ENCODE assay signal across 21 cellular contexts in genomic region chr16:16167927-16168326, GRCh38. TPM values are rescaled to one million over a fixed set of nuclear protein-coding genes. Genes with fewer than 3 reads are reported as not detected.
DNase-seq lines count a peak whose midpoint lies in the region; ATAC-seq, FAIRE-seq and TF ChIP-seq lines count a peak whose summit lies in the region.
"Had no signal": no experiment of that assay in that cellular context is flagged by ENCODE, and none has a peak within 500 bp of the region (broad histone marks: within the 10 kb centered on the region; RNA-seq: fewer than 3 reads in every experiment).

No MANE protein-coding gene starts in this region.

- H2AK5ac ChIP-seq in H1 (ENCODE audit: low read depth, low read length), result no peak overlapping the region

- H4K20me1 ChIP-seq in HCT116 (ENCODE audit: insufficient read depth), result no peaks in the 10 kb centered on the region
- no peaks in the 10 kb centered on the region for H4K20me1 ChIP-seq in OCI-LY7 (ENCODE audit: insufficient read depth, low read length)
- no peaks in the 10 kb centered on the region for H4K20me1 ChIP-seq in H1 (replicated peaks in 1 of 2; ENCODE audit: control insufficient read depth in 1 of 2, insufficient read depth in 2 of 2, low read length in 2 of 2)

- intact Hi-C loops in HCT116 (cut with micrococcal nuclease) (no loop called here), OCI-LY7 (cut with micrococcal nuclease; ENCODE audit: unreplicated experiment) (no loop called here), upper lobe of right lung (cut with DNase I) (no loop called here)

- H3K36me3 ChIP-seq in HCT116 (ENCODE audit: control insufficient read depth in 1 of 2, insufficient read depth in 2 of 2, low read length in 2 of 2), result no peaks in the 10 kb centered on the region
- no peaks in the 10 kb centered on the region for H3K36me3 ChIP-seq in OCI-LY7 (ENCODE audit: insufficient read depth, low read length)
- H3K36me3 ChIP-seq in H1 (ENCODE audit: control insufficient read depth in 2 of 4, insufficient read depth in 4 of 4, low read length in 3 of 4), result no peaks in the 10 kb centered on the region
- H3K36me3 ChIP-seq in upper lobe of right lung, result peaks cover 46% of the 10 kb centered on the region
- H3K36me3 ChIP-seq: BE2C, HAP-1 had no signal

- BruUV-seq in HCT116 (replicated peaks; lab: Mats Ljungman, UMichigan) (no TSS peak), OCI-LY7 (replicated peaks; lab: Mats Ljungman, UMichigan) (no TSS peak)

- no peaks in the 10 kb centered on the region for H3K9me3 Mint-ChIP-seq in activated naive CD8-positive, alpha-beta T cell treated with anti-CD3 and anti-CD28 coated beads, Interleukin-2, amount 50 U/mL, for 24 hours
- H3K9me3 Mint-ChIP-seq: HFFc6 had no signal

- CTCF ChIA-PET in HCT116 (lab: Charles Lee), result no interaction called here
- CTCF ChIA-PET in OCI-LY7 (lab: Charles Lee; ENCODE audit: unreplicated experiment), result no interaction called here
- CTCF ChIA-PET in H1 (lab: Charles Lee; ENCODE audit: partially characterized antibody), result interaction anchor here (0.6 to 1.2 kb wide), 5 partner anchors 10 to 19 kb away, joined by 3 to 5 read pairs (median 4); no protein-coding TSS in a partner anchor

- no peak overlapping the region for H2BK20ac ChIP-seq in H1 (ENCODE audit: low read length)

- no peaks in the 10 kb centered on the region for H3K79me1 ChIP-seq in H1 (ENCODE audit: low read depth, low read length)

- no peak for TF ChIP-seq POLR2A in HCT116 (IDR thresholded peaks at IDR 0.05; ENCODE audit: borderline replicate concordance, extremely low read depth, insufficient read depth, insufficient read length)
- TF ChIP-seq POLR2A in H1 (IDR thresholded peaks at IDR 0.05; ENCODE audit: control extremely low read depth in 1 of 2, low read depth in 2 of 2, low read length in 2 of 2), result no peak

- H2BK120ac ChIP-seq in H1 (replicated peaks; ENCODE audit: low read depth, low read length), result no peak overlapping the region

- H3K36me3 Mint-ChIP-seq in activated naive CD8-positive, alpha-beta T cell treated with anti-CD3 and anti-CD28 coated beads, Interleukin-2, amount 50 U/mL, for 24 hours (ENCODE audit: low read depth), result no peaks in the 10 kb centered on the region
- H3K36me3 Mint-ChIP-seq: CD4-positive, alpha-beta memory T cell had no signal

- H2BK12ac ChIP-seq in H1 (ENCODE audit: low read depth, low read length), result no peak overlapping the region

- RAD21 ChIA-PET in HCT116 (lab: Charles Lee; ENCODE audit: low non-redundant PET in 1 of 2, low total read pairs in 2 of 2, uncharacterized antibody in 2 of 2, unreplicated experiment in 2 of 2), result no interaction called here

- no peaks in the 10 kb centered on the region for H3K79me2 ChIP-seq in HCT116 (ENCODE audit: insufficient read depth, low read length)
- no peaks in the 10 kb centered on the region for H3K79me2 ChIP-seq in OCI-LY7 (ENCODE audit: insufficient read depth, low read depth, low read length)
- H3K79me2 ChIP-seq in H1 (ENCODE audit: control insufficient read depth in 1 of 2, insufficient read depth in 2 of 2, low read length in 2 of 2), result no peaks in the 10 kb centered on the region

- H3K4me3 ChIP-seq in HCT116 (replicated peaks in 1 of 2; ENCODE audit: low read depth in 1 of 2, low read length in 2 of 2) (no peak overlapping the region), OCI-LY7 (ENCODE audit: low read depth, low read length, poor library complexity, severe bottlenecking) (no peak overlapping the region), H1 (ENCODE audit: extremely low read depth in 1 of 4, insufficient read depth in 2 of 4, low read depth in 3 of 4, low read length in 4 of 4) (no peak overlapping the region), upper lobe of right lung (no peak overlapping the region)
- H3K4me3 ChIP-seq: A549, HAP-1 had no signal

- 76% methylated on average over 11 of the region's 11 CpGs; no CpG with 5 or more reads in 1 of the 2 experiments for WGBS in H1 (ENCODE audit: extremely low coverage in 1 of 2, insufficient coverage in 1 of 2, insufficient read length in 1 of 2, insufficient replicate concordance in 2 of 2, low coverage in 1 of 2, low lambda C conversion rate in 2 of 2, missing lambda C conversion rate in 1 of 2), 2 experiments

- no peaks in the 10 kb centered on the region for H3K4me1 ChIP-seq in HCT116 (ENCODE audit: control insufficient read depth in 1 of 2, insufficient read depth in 2 of 2, low read length in 2 of 2)
- H3K4me1 ChIP-seq in OCI-LY7 (ENCODE audit: insufficient read depth, low read length, poor library complexity, severe bottlenecking), result no peaks in the 10 kb centered on the region
- H3K4me1 ChIP-seq in H1 (replicated peaks in 1 of 4; ENCODE audit: control insufficient read depth in 3 of 4, insufficient read depth in 4 of 4, low read length in 3 of 4), result no peaks in the 10 kb centered on the region
- no peaks in the 10 kb centered on the region for H3K4me1 ChIP-seq in upper lobe of right lung
- H3K4me1 ChIP-seq: A549, BE2C, HAP-1 had no signal

- no peak overlapping the region for H4K91ac ChIP-seq in H1 (replicated peaks; ENCODE audit: insufficient read length, low read length)

- no peak overlapping the region for H3K4me2 ChIP-seq in HCT116 (ENCODE audit: low read length)
- no peak overlapping the region for H3K4me2 ChIP-seq in OCI-LY7 (ENCODE audit: low read length)
- H3K4me2 ChIP-seq in H1 (ENCODE audit: insufficient read depth in 1 of 2, low read depth in 2 of 2, low read length in 2 of 2), result no peak overlapping the region
- H3K4me2 ChIP-seq: A549 had no signal

- POLR2A ChIA-PET in HCT116 (lab: Charles Lee) (no interaction called here), OCI-LY7 (lab: Charles Lee) (no interaction called here), H1 (lab: Charles Lee; ENCODE audit: partially characterized antibody) (no interaction called here)

- H4K5ac ChIP-seq in H1 (ENCODE audit: insufficient read length, low read depth, low read length), result no peak overlapping the region

- H2BK5ac ChIP-seq in H1 (ENCODE audit: low read depth, low read length), result no peak overlapping the region

- TF ChIP-seq CTCF in HCT116 (IDR thresholded peaks at IDR 0.05 in 2 of 3, conservative IDR thresholded peaks at IDR 0.05 in 1 of 3; ENCODE audit: borderline replicate concordance in 1 of 3, insufficient read depth in 1 of 3, low read depth in 2 of 3, low read length in 2 of 3), result 0 out of 6 replicates have a peak, but pooled peaks of 1 of the 3 experiments have one; percentile 7
- peak; percentile 46 for TF ChIP-seq CTCF in OCI-LY7 (conservative IDR thresholded peaks at IDR 0.05; ENCODE audit: low read length)
- TF ChIP-seq CTCF in H1 (IDR thresholded peaks at IDR 0.05; ENCODE audit: control extremely low read depth in 1 of 3, insufficient read depth in 1 of 3, low read depth in 1 of 3, low read length in 3 of 3), result peak in 1 of 3 experiments; percentile 29; a peak in 1 of 4 replicates
- no peak for TF ChIP-seq CTCF in upper lobe of right lung (IDR thresholded peaks at IDR 0.05)

- H3K27ac ChIP-seq in HCT116 (ENCODE audit: low read depth, low read length) (no peak overlapping the region), OCI-LY7 (ENCODE audit: low read depth, low read length, poor library complexity, severe bottlenecking) (no peak overlapping the region), H1 (ENCODE audit: low read depth, low read length) (no peak overlapping the region), upper lobe of right lung (no peak overlapping the region)
- H3K27ac ChIP-seq: A549, C4-2B, HL-60 had no signal

- no peak overlapping the region for H3K9ac ChIP-seq in HCT116 (ENCODE audit: low read length)
- no peak overlapping the region for H3K9ac ChIP-seq in H1 (replicated peaks in 1 of 4; ENCODE audit: extremely low read depth in 1 of 4, low read depth in 3 of 4, low read length in 3 of 4)

- no peak overlapping the region for H3K4ac ChIP-seq in H1 (replicated peaks; ENCODE audit: insufficient read length, low read depth, low read length)

- ATAC-seq in HCT116, result peak; percentile 57; the same call in 1 of the 2 replicates
- ATAC-seq in upper lobe of right lung, result no peak
- no peak for ATAC-seq in GM18868 (IDR thresholded peaks at IDR 0.05; ENCODE audit: unreplicated experiment)
- ATAC-seq in activated naive CD8-positive, alpha-beta T cell treated with anti-CD3 and anti-CD28 coated beads, Interleukin-2, amount 50 U/mL, for 24 hours, result no peak
- ATAC-seq in HG03565 (IDR thresholded peaks at IDR 0.05; ENCODE audit: unreplicated experiment), result no peak
- ATAC-seq: A549 had no signal

- H3K14ac ChIP-seq in H1 (ENCODE audit: insufficient read length), result no peak overlapping the region

- H3K27me3 ChIP-seq in HCT116 (ENCODE audit: insufficient read depth, low read length) (no peaks in the 10 kb centered on the region), H1 (replicated peaks in 1 of 4; ENCODE audit: control insufficient read depth in 3 of 4, extremely low read depth in 1 of 4, insufficient read depth in 3 of 4, low read length in 3 of 4) (no peaks in the 10 kb centered on the region), upper lobe of right lung (no peaks in the 10 kb centered on the region)
- H3K27me3 ChIP-seq: BE2C had no signal

- H3K9me3 ChIP-seq in HCT116 (ENCODE audit: control insufficient read depth in 1 of 2, insufficient read depth in 1 of 2, low read depth in 1 of 2, low read length in 2 of 2) (no peaks in the 10 kb centered on the region), OCI-LY7 (ENCODE audit: low read length) (no peaks in the 10 kb centered on the region), H1 (ENCODE audit: insufficient read depth in 2 of 2, low read depth in 1 of 2, low read length in 1 of 2) (no peaks in the 10 kb centered on the region), upper lobe of right lung (no peaks in the 10 kb centered on the region)
- H3K9me3 ChIP-seq: A549, BE2C, HAP-1 had no signal

- peaks cover 4% of the 10 kb centered on the region for H3K27me3 Mint-ChIP-seq in activated naive CD8-positive, alpha-beta T cell treated with anti-CD3 and anti-CD28 coated beads, Interleukin-2, amount 50 U/mL, for 24 hours

- H3K4me3 Mint-ChIP-seq in activated naive CD8-positive, alpha-beta T cell treated with anti-CD3 and anti-CD28 coated beads, Interleukin-2, amount 50 U/mL, for 24 hours, result no peak overlapping the region
- H3K4me3 Mint-ChIP-seq: CD4-positive, alpha-beta memory T cell; HFFc6 had no signal

- TF ChIP-seq RAD21 in HCT116 (IDR thresholded peaks at IDR 0.05; ENCODE audit: low read depth) (no peak), H1 (IDR thresholded peaks at IDR 0.05 in 1 of 2, conservative IDR thresholded peaks at IDR 0.05 in 1 of 2; ENCODE audit: low read depth in 2 of 2, low read length in 2 of 2) (no peak)

- H3K27ac Mint-ChIP-seq in activated naive CD8-positive, alpha-beta T cell treated with anti-CD3 and anti-CD28 coated beads, Interleukin-2, amount 50 U/mL, for 24 hours, result no peak overlapping the region
- H3K27ac Mint-ChIP-seq: CD4-positive, alpha-beta memory T cell; HFFc6 had no signal

- H3K4me1 Mint-ChIP-seq in activated naive CD8-positive, alpha-beta T cell treated with anti-CD3 and anti-CD28 coated beads, Interleukin-2, amount 50 U/mL, for 24 hours, result no peaks in the 10 kb centered on the region
- H3K4me1 Mint-ChIP-seq: CD4-positive, alpha-beta memory T cell had no signal

- TF ChIP-seq EP300 in H1 (IDR thresholded peaks at IDR 0.05; ENCODE audit: borderline replicate concordance in 1 of 2, low read depth in 2 of 2, low read length in 2 of 2), result no peak

- peak overlapping the region; percentile 68; the same call in 1 of the 2 replicates for H4K8ac ChIP-seq in H1 (ENCODE audit: extremely low read depth, insufficient read depth, low read length)

- H3K9me2 ChIP-seq in HCT116 (ENCODE audit: insufficient read depth) (no peaks in the 10 kb centered on the region), OCI-LY7 (ENCODE audit: insufficient read depth, low read length) (no peaks in the 10 kb centered on the region)

- DNase-seq in HCT116 (ENCODE audit: low read depth, low spot score) (no peak), OCI-LY7 (ENCODE audit: low spot score) (no peak), H1 (ENCODE audit: low read depth in 1 of 2, low spot score in 2 of 2) (no peak), upper lobe of right lung (peak; percentile 38)
- no peak for DNase-seq in activated naive CD8-positive, alpha-beta T cell treated with anti-CD3 and anti-CD28 coated beads, Interleukin-2, amount 50 U/mL, for 24 hours
- DNase-seq: BE2C; CD4-positive, alpha-beta memory T cell; DMS153; DMS79 treated with DMSO at 0.1 percent for 48 hours; EL; HFFc6; KBM-7 had no signal

- H2BK15ac ChIP-seq in H1 (ENCODE audit: low read length), result no peak overlapping the region

- H3K23me2 ChIP-seq in H1 (ENCODE audit: low read depth, low read length), result peaks cover 9% of the 10 kb centered on the region; the same call in 1 of the 2 replicates

- no peak for FAIRE-seq in H1 (lab: Jason Lieb, UNC)
- FAIRE-seq: A549, D721Med, G401.6, GM12891 had no signal

- H3K23ac ChIP-seq in H1 (ENCODE audit: insufficient read length), result no peak overlapping the region

- H2AFZ ChIP-seq in HCT116 (ENCODE audit: low read depth, low read length, poor library complexity, severe bottlenecking) (no peak overlapping the region), OCI-LY7 (ENCODE audit: low read length) (no peak overlapping the region), H1 (ENCODE audit: low read length) (no peak overlapping the region)

- no peak overlapping the region for H3K56ac ChIP-seq in H1 (replicated peaks; ENCODE audit: insufficient read length, low read depth, low read length)

- H3K18ac ChIP-seq in H1 (ENCODE audit: extremely low read depth, low read length), result no peak overlapping the region

RNA-seq across cellular contexts. Expression of gene ABCC6, which starts 55.4 kb away (rescaled TPM):
- total RNA-seq in HCT116 (2021; ENCODE audit: unreplicated experiment) (2.7 TPM), OCI-LY7 (2022) (not detected in 2 replicates), upper lobe of right lung (42.5 TPM)
- 1.8 and 2.8 TPM in 2 replicates for polyA plus RNA-seq in HCT116 (2012)
- total RNA-seq in OCI-LY7 (2014; rRNA removed; shearing (Covaris generic)), result not detected in 2 replicates
- total RNA-seq in H1 (2021; fragmentation: NEBNext Ultra II Directional; extraction: Animal tissue kit (Norgen Biotek cat#: 25700)), result 1.3 and 1.8 TPM in 2 replicates
- 1.6 and 1.8 TPM in 2 replicates for polyA plus RNA-seq in H1 (2011; rRNA removed)
- 2.2 TPM for polyA plus RNA-seq in H1 (2011; cell fraction: cytosol; rRNA removed)
- 4.1 TPM for polyA plus RNA-seq in H1 (2011; cell fraction: nucleus; rRNA removed)
- 0.87 to 1.8 TPM (median 1.5 TPM) in 4 replicates for polyA plus RNA-seq in H1 (2012, experiment 1 of 2)
- polyA plus RNA-seq in H1 (2012, experiment 2 of 2), result 0.67 TPM
- polyA plus RNA-seq in H1 (2013, experiment 1 of 2), result 1.4 TPM
- polyA plus RNA-seq in H1 (2013, experiment 2 of 2), result 1.3 TPM
- 2.0 and 2.7 TPM in 2 replicates for polyA minus RNA-seq in H1 (2011; rRNA and poly(A)+ RNA removed)
- polyA minus RNA-seq in H1 (2011; cell fraction: cytosol; rRNA and poly(A)+ RNA removed), result 1.4 TPM
- polyA minus RNA-seq in H1 (2011; cell fraction: nucleus; rRNA and poly(A)+ RNA removed), result 5.4 TPM
- total RNA-seq: CD4-positive, alpha-beta memory T cell had no signal

Comparison
In these comparisons a context has a peak if more than half of its experiments do, and no peak if none do; other contexts are left out.
1. RNA of gene ABCC6, which starts 55.4 kb away (total RNA-seq): 42.5 TPM in upper lobe of right lung (single experiment); 2.7 TPM in HCT116 (single experiment), 1.3 to 1.8 TPM in H1 and not detected in OCI-LY7; every median in the first group is over 10 times any median in the second.